ENCODE assay signal across 19 cellular contexts in the genomic region with DNA sequence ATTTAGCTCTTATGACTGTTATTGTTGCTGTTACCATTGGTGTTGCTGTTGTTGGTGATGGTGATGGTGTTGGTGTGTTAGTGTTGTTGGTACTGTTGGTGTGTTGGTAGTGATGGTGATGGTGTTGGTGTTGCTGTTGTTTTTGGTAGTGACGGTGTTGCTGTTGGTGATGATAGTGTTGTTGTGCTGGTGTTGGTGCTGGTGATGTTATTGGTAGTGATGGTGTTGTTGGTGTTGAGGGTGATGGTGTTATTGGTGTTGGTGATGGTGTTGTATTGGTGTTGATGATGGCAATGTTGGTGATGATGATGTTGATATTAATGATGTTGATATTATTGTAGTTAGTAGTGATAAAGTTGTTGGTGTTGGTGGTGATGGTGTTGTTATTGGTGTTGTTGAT.
DNase-seq lines count a peak whose midpoint lies in the region; FAIRE-seq and TF ChIP-seq lines count a peak whose summit lies in the region.
"Had no signal": no experiment of that assay in that cellular context is flagged by ENCODE, and none has a peak within 500 bp of the region (broad histone marks: within the 10 kb centered on the region; RNA-seq: fewer than 3 reads in every experiment).

No MANE protein-coding gene starts in this region.

- H3K9me3 ChIP-seq in AG04450 (ENCODE audit: control insufficient read depth, insufficient read depth, low read length) (no peaks in the 10 kb centered on the region; the same call in 1 of the 2 replicates), HEK293 (ENCODE audit: control insufficient read depth, insufficient read depth, low read depth, low read length) (no peaks in the 10 kb centered on the region), osteoblast (ENCODE audit: low read depth, low read length) (no peaks in the 10 kb centered on the region)
- H3K9me3 ChIP-seq: BLaER1, Caco-2, HAP-1 had no signal

- H3K4me1 ChIP-seq in HEK293 (ENCODE audit: control insufficient read depth, insufficient read depth, low read length) (no peaks in the 10 kb centered on the region), osteoblast (ENCODE audit: insufficient read depth, low read length) (peaks cover 18% of the 10 kb centered on the region)
- H3K4me1 ChIP-seq: BLaER1, Caco-2, HAP-1 had no signal

- no peaks in the 10 kb centered on the region for H3K79me2 ChIP-seq in osteoblast (ENCODE audit: insufficient read depth, low read length)

- no peak for DNase-seq in AG04450 (ENCODE audit: low read depth, low spot score)
- no peak for DNase-seq in bronchial epithelial cell (ENCODE audit: low read depth)
- DNase-seq in osteoblast (ENCODE audit: insufficient read length, low spot score, missing footprints), result peak; percentile 35
- no peak for DNase-seq in NCI-H2196 (lab: John Stamatoyannopoulos, UW; ENCODE audit: unreplicated experiment)
- no peak for DNase-seq in HPDE6-E6E7 (ENCODE audit: extremely low spot score)
- no peak for DNase-seq in coronary artery (ENCODE audit: low spot score)
- DNase-seq: CD4-positive, CD25-positive, alpha-beta regulatory T cell; CD8-positive, alpha-beta T cell; DMS153; DND-41 had no signal

- no peaks in the 10 kb centered on the region for H4K20me1 ChIP-seq in osteoblast (ENCODE audit: insufficient read depth, low read length)
- H4K20me1 ChIP-seq: BLaER1 had no signal

- H3K4me3 ChIP-seq in AG04450 (ENCODE audit: low read depth, low read length) (no peak overlapping the region), HEK293 (ENCODE audit: low read depth, low read length) (no peak overlapping the region), bronchial epithelial cell (ENCODE audit: low read depth, low read length) (no peak overlapping the region), osteoblast (ENCODE audit: insufficient read depth, low read length) (no peak overlapping the region), coronary artery (no peak overlapping the region)
- H3K4me3 ChIP-seq: BLaER1, GM23338, HAP-1 had no signal

- H2AFZ ChIP-seq in osteoblast (ENCODE audit: low read length), result no peak overlapping the region
- H2AFZ ChIP-seq: GM23338 had no signal

- POLR2A ChIA-PET in AG04450 (lab: Yijun Ruan, JAX) (interaction anchor here (2.8 kb wide), 1 partner anchor 27 kb away, joined by 24 read pairs; no protein-coding TSS in a partner anchor), HEK293 (lab: Yijun Ruan, JAX) (no interaction called here)

- peak overlapping the region; percentile 95 for H3K27ac ChIP-seq in AG04450 (ENCODE audit: low read depth, low read length)
- no peak overlapping the region for H3K27ac ChIP-seq in HEK293 (ENCODE audit: extremely low read depth, low read depth, low read length)
- H3K27ac ChIP-seq in osteoblast (ENCODE audit: low read depth, low read length), result no peak overlapping the region
- no peak overlapping the region for H3K27ac ChIP-seq in coronary artery
- H3K27ac ChIP-seq: BLaER1, C4-2B had no signal

- FAIRE-seq in bronchial epithelial cell (lab: Jason Lieb, UNC), result peak; percentile 91
- FAIRE-seq: G401.6, GM19239, H54 had no signal

- TF ChIP-seq CTCF in AG04450 (IDR thresholded peaks at IDR 0.05; ENCODE audit: low read depth, low read length), result no peak
- no peak for TF ChIP-seq CTCF in HEK293 (tag by site-specific recombination; IDR thresholded peaks at IDR 0.05)
- TF ChIP-seq CTCF in bronchial epithelial cell (IDR thresholded peaks at IDR 0.05; ENCODE audit: insufficient read depth, low read length, severe bottlenecking), result no peak
- TF ChIP-seq CTCF in osteoblast (IDR thresholded peaks at IDR 0.05; ENCODE audit: extremely low read depth, low read depth, low read length), result no peak
- no peak for TF ChIP-seq CTCF in coronary artery (IDR thresholded peaks at IDR 0.05)

- CTCF ChIA-PET in AG04450 (lab: Charles Lee) (no interaction called here), HEK293 (lab: Yijun Ruan, JAX) (interaction anchor here (0.6 kb wide), 2 partner anchors 113 to 513 kb away, joined by 3 to 4 read pairs; no protein-coding TSS in a partner anchor)

- H3K4me2 ChIP-seq in osteoblast (ENCODE audit: insufficient read depth, low read length), result no peak overlapping the region
- H3K4me2 ChIP-seq: BLaER1, GM23338 had no signal

- H3K36me3 ChIP-seq in HEK293 (ENCODE audit: control insufficient read depth in 2 of 2, insufficient read depth in 1 of 2, low read length in 2 of 2) (no peaks in the 10 kb centered on the region), bronchial epithelial cell (ENCODE audit: control insufficient read depth, insufficient read depth, low read length) (no peaks in the 10 kb centered on the region), osteoblast (ENCODE audit: insufficient read depth, low read length) (no peaks in the 10 kb centered on the region)
- H3K36me3 ChIP-seq: BLaER1, HAP-1 had no signal

- no peaks in the 10 kb centered on the region for H3K27me3 ChIP-seq in AG04450 (ENCODE audit: control insufficient read depth, insufficient read depth, low read length)
- H3K27me3 ChIP-seq in bronchial epithelial cell (ENCODE audit: control insufficient read depth, insufficient read depth, low read length), result no peaks in the 10 kb centered on the region
- peaks cover 36% of the 10 kb centered on the region for H3K27me3 ChIP-seq in osteoblast (ENCODE audit: insufficient read depth, low read length)
- H3K27me3 ChIP-seq: BLaER1 had no signal

TF ChIP-seq in HEK293, 187 proteins besides CTCF, POLR2A, EP300 and RAD21 (continues in another document):
- TF ChIP-seq, protein P1, sequence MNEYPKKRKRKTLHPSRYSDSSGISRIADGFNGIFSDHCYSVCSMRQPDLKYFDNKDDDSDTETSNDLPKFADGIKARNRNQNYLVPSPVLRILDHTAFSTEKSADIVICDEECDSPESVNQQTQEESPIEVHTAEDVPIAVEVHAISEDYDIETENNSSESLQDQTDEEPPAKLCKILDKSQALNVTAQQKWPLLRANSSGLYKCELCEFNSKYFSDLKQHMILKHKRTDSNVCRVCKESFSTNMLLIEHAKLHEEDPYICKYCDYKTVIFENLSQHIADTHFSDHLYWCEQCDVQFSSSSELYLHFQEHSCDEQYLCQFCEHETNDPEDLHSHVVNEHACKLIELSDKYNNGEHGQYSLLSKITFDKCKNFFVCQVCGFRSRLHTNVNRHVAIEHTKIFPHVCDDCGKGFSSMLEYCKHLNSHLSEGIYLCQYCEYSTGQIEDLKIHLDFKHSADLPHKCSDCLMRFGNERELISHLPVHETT (tag by site-specific recombination; IDR thresholded peaks at IDR 0.05), result no peak
- TF ChIP-seq GLIS1 (tag by site-specific recombination; IDR thresholded peaks at IDR 0.05) (no peak), ZNF692 (tag by site-specific recombination; IDR thresholded peaks at IDR 0.05) (no peak), KLF10 (tag by site-specific recombination; IDR thresholded peaks at IDR 0.05) (no peak), ZNF302 (tag by site-specific recombination; IDR thresholded peaks at IDR 0.05; ENCODE audit: low read depth) (no peak), ZNF830 (tag by site-specific recombination; IDR thresholded peaks at IDR 0.05; ENCODE audit: low read depth) (no peak), ZNF544 (tag by site-specific recombination; IDR thresholded peaks at IDR 0.05) (peak; percentile 42; the same call in 1 of the 2 replicates), SALL2 (tag by site-specific recombination; IDR thresholded peaks at IDR 0.05; ENCODE audit: borderline replicate concordance) (0 out of 2 replicates have a peak, but pooled peaks have one; percentile 42), SP7 (tag by site-specific recombination; IDR thresholded peaks at IDR 0.05) (no peak), ZNF114 (tag by site-specific recombination; IDR thresholded peaks at IDR 0.05) (peak; percentile 95), ZNF48 (tag by site-specific recombination; IDR thresholded peaks at IDR 0.05) (no peak)
- TF ChIP-seq, protein P2, sequence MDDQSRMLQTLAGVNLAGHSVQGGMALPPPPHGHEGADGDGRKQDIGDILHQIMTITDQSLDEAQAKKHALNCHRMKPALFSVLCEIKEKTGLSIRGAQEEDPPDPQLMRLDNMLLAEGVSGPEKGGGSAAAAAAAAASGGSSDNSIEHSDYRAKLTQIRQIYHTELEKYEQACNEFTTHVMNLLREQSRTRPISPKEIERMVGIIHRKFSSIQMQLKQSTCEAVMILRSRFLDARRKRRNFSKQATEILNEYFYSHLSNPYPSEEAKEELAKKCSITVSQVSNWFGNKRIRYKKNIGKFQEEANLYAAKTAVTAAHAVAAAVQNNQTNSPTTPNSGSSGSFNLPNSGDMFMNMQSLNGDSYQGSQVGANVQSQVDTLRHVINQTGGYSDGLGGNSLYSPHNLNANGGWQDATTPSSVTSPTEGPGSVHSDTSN (CRISPR knock-in tag; IDR thresholded peaks at IDR 0.05), result no peak
